ENCODE assay signal across 9 cellular contexts in genomic region chr22:35961480-35961902, GRCh38.
DNase-seq lines count a peak whose midpoint lies in the region; ATAC-seq and TF ChIP-seq lines count a peak whose summit lies in the region.
"Had no signal": no experiment of that assay in that cellular context is flagged by ENCODE, and none has a peak within 500 bp of the region (broad histone marks: within the 10 kb centered on the region; RNA-seq: fewer than 3 reads in every experiment).

No MANE protein-coding gene starts in this region.

- TF ChIP-seq POLR2A in upper lobe of left lung (IDR thresholded peaks at IDR 0.05) = no peak

- H3K9me3 Mint-ChIP-seq in activated naive CD4-positive, alpha-beta T cell treated with anti-CD3 and anti-CD28 coated beads, Interleukin-2, amount 50 U/mL, for 72 hours = no peaks in the 10 kb centered on the region

- no peaks in the 10 kb centered on the region for H3K27me3 ChIP-seq in upper lobe of left lung

- ATAC-seq in left lobe of liver (peak; percentile 56), upper lobe of left lung (ENCODE audit: low FRiP score in 2 of 2) (peak in 1 of 2 donors; percentile 77), GM19324 (IDR thresholded peaks at IDR 0.05; ENCODE audit: low FRiP score, unreplicated experiment) (no peak)
- ATAC-seq in activated naive CD4-positive, alpha-beta T cell treated with anti-CD3 and anti-CD28 coated beads, Interleukin-2, amount 50 U/mL, for 72 hours = no peak

- DNase-seq in NCI-H510A (lab: John Stamatoyannopoulos, UW) (peak; percentile 11), NCI-H510A treated with DMSO at 0.1 percent for 48 hours (lab: John Stamatoyannopoulos, UW) (no peak), dedifferentiated amniotic fluid mesenchymal stem cell (ENCODE audit: extremely low spot score) (peak; percentile 38), left lobe of liver (ENCODE audit: low spot score) (no peak), upper lobe of left lung (no peak), SIG-M5 (lab: John Stamatoyannopoulos, UW) (no peak)
- DNase-seq in activated naive CD4-positive, alpha-beta T cell treated with anti-CD3 and anti-CD28 coated beads, Interleukin-2, amount 50 U/mL, for 72 hours (ENCODE audit: low spot score in 2 of 2) = no peak

- TF ChIP-seq CTCF in upper lobe of left lung (IDR thresholded peaks at IDR 0.05) = no peak

- no peak for TF ChIP-seq EP300 in upper lobe of left lung (IDR thresholded peaks at IDR 0.05)

- no peaks in the 10 kb centered on the region for H3K36me3 Mint-ChIP-seq in activated naive CD4-positive, alpha-beta T cell treated with anti-CD3 and anti-CD28 coated beads, Interleukin-2, amount 50 U/mL, for 72 hours

- H3K36me3 ChIP-seq in upper lobe of left lung = no peaks in the 10 kb centered on the region

- peaks cover 11 to 35% (median 14%) of the 10 kb centered on the region in 4 donors for H3K4me1 ChIP-seq in upper lobe of left lung

- 40 to 44% methylated on average over 3 of the region's 3 CpGs for WGBS in upper lobe of left lung, 2 donors

- no peaks in the 10 kb centered on the region for H3K9me3 ChIP-seq in upper lobe of left lung

- H3K27ac ChIP-seq in upper lobe of left lung = peak overlapping the region; percentile 48 to 80 (median 64)
- H3K27ac ChIP-seq: C4-2B had no signal

- H3K27ac Mint-ChIP-seq in activated naive CD4-positive, alpha-beta T cell treated with anti-CD3 and anti-CD28 coated beads, Interleukin-2, amount 50 U/mL, for 72 hours = no peak overlapping the region

- peak overlapping the region in 1 of 4 donors; percentile 10 for H3K4me3 ChIP-seq in upper lobe of left lung

Comparison
In these comparisons a context has a peak if more than half of its experiments do, and no peak if none do; other contexts are left out.
1. DNase-seq: peak in NCI-H510A (single experiment) and dedifferentiated amniotic fluid mesenchymal stem cell (single experiment); none in NCI-H510A treated with DMSO at 0.1 percent for 48 hours (single experiment), left lobe of liver (single experiment), upper lobe of left lung (0 of 2), SIG-M5 (single experiment) and activated naive CD4-positive, alpha-beta T cell treated with anti-CD3 and anti-CD28 coated beads, Interleukin-2, amount 50 U/mL, for 72 hours (0 of 2).